Comparison of ENCODE assay signal across 14 cellular contexts in genomic region chr6:121354764-121355163, GRCh38. TPM values are rescaled to one million over a fixed set of nuclear protein-coding genes. Genes with fewer than 3 reads are reported as not detected.
DNase-seq lines count a peak whose midpoint lies in the region; ATAC-seq and TF ChIP-seq lines count a peak whose summit lies in the region.
"Had no signal": no experiment of that assay in that cellular context is flagged by ENCODE, and none has a peak within 500 bp of the region (broad histone marks: within the 10 kb centered on the region; RNA-seq: fewer than 3 reads in every experiment).

No MANE protein-coding gene starts in this region.

- intact Hi-C loops in left colon (cut with DNase I, micrococcal nuclease) = no loop called here

- H3K36me3 Mint-ChIP-seq in WTC11 = no peaks in the 10 kb centered on the region
- H3K36me3 Mint-ChIP-seq: activated naive CD8-positive, alpha-beta T cell treated with anti-CD3 and anti-CD28 coated beads, Interleukin-2, amount 10 ng/mL, durations not matched to agents 7 days and 5 days had no signal

- no peak overlapping the region for H3K27ac Mint-ChIP-seq in WTC11
- H3K27ac Mint-ChIP-seq: activated naive CD8-positive, alpha-beta T cell treated with anti-CD3 and anti-CD28 coated beads, Interleukin-2, amount 10 ng/mL, durations not matched to agents 7 days and 5 days had no signal

- TF ChIP-seq CTCF in C4-2B (conservative IDR thresholded peaks at IDR 0.05) = peak; percentile 43
- TF ChIP-seq CTCF in WTC11 (IDR thresholded peaks at IDR 0.05) = no peak

- no peaks in the 10 kb centered on the region for H3K27me3 Mint-ChIP-seq in WTC11 (ENCODE audit: low read depth)

- no peak overlapping the region for H3K27ac ChIP-seq in C4-2B
- H3K27ac ChIP-seq: pancreas had no signal

- no peak overlapping the region for H3K4me3 Mint-ChIP-seq in WTC11
- H3K4me3 Mint-ChIP-seq: activated naive CD8-positive, alpha-beta T cell treated with anti-CD3 and anti-CD28 coated beads, Interleukin-2, amount 10 ng/mL, durations not matched to agents 7 days and 5 days had no signal

- peak; percentile 5 for DNase-seq in HCEC 1CT
- peak; percentile 32 for DNase-seq in WTC11 (ENCODE audit: low spot score)
- DNase-seq in left colon = no peak
- no peak for DNase-seq in stimulated activated naive CD4-positive, alpha-beta T cell treated with Interleukin-2 at 50 U/mL for 16 hours (lab: John Stamatoyannopoulos, UW)
- DNase-seq in cortex of kidney (lab: John Stamatoyannopoulos, UW) = no peak
- no peak for DNase-seq in SIG-M5 (lab: John Stamatoyannopoulos, UW)
- DNase-seq: activated CD4-positive, alpha-beta T cell treated with anti-CD3 and anti-CD28 coated beads, Interleukin-2, amount 50 U/mL, for 4 hours; activated naive CD8-positive, alpha-beta T cell treated with anti-CD3 and anti-CD28 coated beads, Interleukin-2, amount 10 ng/mL, durations not matched to agents 7 days and 5 days; kidney glomerular epithelial cell; NCI-H1694; pancreas; Right ventricle myocardium superior had no signal

- H3K9me3 Mint-ChIP-seq in WTC11 = no peaks in the 10 kb centered on the region
- H3K9me3 Mint-ChIP-seq: activated naive CD8-positive, alpha-beta T cell treated with anti-CD3 and anti-CD28 coated beads, Interleukin-2, amount 10 ng/mL, durations not matched to agents 7 days and 5 days had no signal

- CTCF ChIA-PET in WTC11 (lab: Charles Lee) = interaction anchor here (0.6 to 2.3 kb wide), 9 partner anchors 26 to 578 kb away, joined by 3 to 8 read pairs (median 4); no protein-coding TSS in a partner anchor

- no peak for ATAC-seq in WTC11
- ATAC-seq in left colon = peak; percentile 34
- no peak for ATAC-seq in HG03521 (IDR thresholded peaks at IDR 0.05; ENCODE audit: unreplicated experiment)
- ATAC-seq: pancreas had no signal

- POLR2A ChIA-PET in WTC11 (lab: Charles Lee) = no interaction called here

- peaks cover 7% of the 10 kb centered on the region for H3K4me1 Mint-ChIP-seq in WTC11
- H3K4me1 Mint-ChIP-seq: activated naive CD8-positive, alpha-beta T cell treated with anti-CD3 and anti-CD28 coated beads, Interleukin-2, amount 10 ng/mL, durations not matched to agents 7 days and 5 days had no signal

TF ChIP-seq in WTC11, 78 proteins besides CTCF, POLR2A, EP300 and RAD21 (continues in another document):
- TF ChIP-seq ATF2 (CRISPR knock-in tag; IDR thresholded peaks at IDR 0.05; ENCODE audit: borderline replicate concordance, low read depth) (no peak), GRHL2 (CRISPR knock-in tag; IDR thresholded peaks at IDR 0.05; ENCODE audit: insufficient replicate concordance, severe bottlenecking) (no peak), MLX (CRISPR knock-in tag; IDR thresholded peaks at IDR 0.05) (no peak), TEAD4 (CRISPR knock-in tag; IDR thresholded peaks at IDR 0.05) (no peak), USF1 (CRISPR knock-in tag; IDR thresholded peaks at IDR 0.05) (no peak), ZNF263 (CRISPR knock-in tag; IDR thresholded peaks at IDR 0.05; ENCODE audit: low read depth) (no peak), ZNF532 (CRISPR knock-in tag; IDR thresholded peaks at IDR 0.05; ENCODE audit: borderline replicate concordance) (no peak), FOXP1 (CRISPR knock-in tag; IDR thresholded peaks at IDR 0.05; ENCODE audit: borderline replicate concordance) (no peak), ZNF219 (CRISPR knock-in tag; IDR thresholded peaks at IDR 0.05; ENCODE audit: borderline replicate concordance) (no peak), HMGXB4 (CRISPR knock-in tag; IDR thresholded peaks at IDR 0.05) (no peak), ATF1 (CRISPR knock-in tag; IDR thresholded peaks at IDR 0.05) (no peak)

RNA-seq across cellular contexts. Expression of gene TBC1D32, which starts 20.5 kb away (rescaled TPM):
- total RNA-seq in WTC11 (2021) (5.2 to 12.5 TPM (median 8.9 TPM) in 3 replicates), left colon (1 to 10 TPM; 7.8 to 9.0 TPM)

Comparison
In these comparisons a context has a peak if more than half of its experiments do, and no peak if none do; other contexts are left out.
1. DNase-seq: peak in HCEC 1CT (single experiment) and WTC11 (single experiment); none in left colon (0 of 2), stimulated activated naive CD4-positive, alpha-beta T cell treated with Interleukin-2 at 50 U/mL for 16 hours (single experiment), cortex of kidney (single experiment) and SIG-M5 (single experiment).